In the genomic region with DNA sequence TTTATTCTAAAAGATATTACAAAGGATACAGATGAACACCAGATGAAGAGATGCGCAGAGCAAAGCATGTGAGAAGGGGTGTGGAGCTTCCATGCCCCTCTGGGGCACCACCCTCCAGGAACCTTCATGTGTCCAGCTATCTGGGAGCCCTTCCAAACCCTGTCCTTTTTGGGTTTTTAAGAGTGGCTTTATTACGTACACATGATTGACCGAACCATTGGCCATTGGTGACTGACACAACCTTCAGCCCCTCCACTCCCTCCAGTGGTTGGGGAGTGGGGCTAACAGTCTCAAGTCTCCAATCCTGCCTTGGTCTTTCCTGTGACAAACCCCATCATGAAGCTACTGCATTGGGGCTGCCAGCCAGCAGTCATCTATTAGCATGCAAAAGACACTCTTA, we compare ENCODE assay signal across 20 cellular contexts. TPM values are rescaled to one million over a fixed set of nuclear protein-coding genes. Genes with fewer than 3 reads are reported as not detected.
A peak's percentile ranks its signal among the peaks of the same experiment; 100 is the strongest.
DNase-seq lines count a peak whose midpoint lies in the region; ATAC-seq and TF ChIP-seq lines count a peak whose summit lies in the region.
"Had no signal": no experiment of that assay in that cellular context is flagged by ENCODE, and none has a peak within 500 bp of the region (broad histone marks: within the 10 kb centered on the region; RNA-seq: fewer than 3 reads in every experiment).

No MANE protein-coding gene starts in this region.

- 70% methylated on average over 3 of the region's 3 CpGs for WGBS in right lobe of liver (ENCODE audit: insufficient coverage, low coverage, low lambda C conversion rate, missing lambda C conversion rate)

- TF ChIP-seq CTCF in RWPE1 (conservative IDR thresholded peaks at IDR 0.05; ENCODE audit: low read depth) = no peak
- TF ChIP-seq CTCF in chondrocyte (IDR thresholded peaks at IDR 0.05) = peak; percentile 13
- TF ChIP-seq CTCF in right lobe of liver (IDR thresholded peaks at IDR 0.05) = no peak
- no peak for TF ChIP-seq CTCF in CD4-positive, alpha-beta T cell (IDR thresholded peaks at IDR 0.05)
- no peak for TF ChIP-seq CTCF in BE2C (IDR thresholded peaks at IDR 0.05; ENCODE audit: low read depth, low read length)

- no peak for ATAC-seq in right lobe of liver
- ATAC-seq in stimulated activated naive B cell treated with anti-CD40 and anti-IgM and Interleukin-4, amounts not matched to agents 10 μg/mL and 1 μg/mL and 100 μg/mL, for 72 hours (replicated peaks) = no peak
- ATAC-seq in CD4-positive, alpha-beta T cell (ENCODE audit: poor library complexity) = no peak
- ATAC-seq: CD8-positive, alpha-beta T cell; HCT116 had no signal

- H3K36me3 ChIP-seq in right lobe of liver (no peaks in the 10 kb centered on the region), BE2C (no peaks in the 10 kb centered on the region)
- H3K36me3 ChIP-seq: BLaER1 treated with 17β-estradiol and CSF1 and Interleukin-3, amounts not matched to agents 10 nM and 100 nM; MG63 had no signal

- H3K4me3 ChIP-seq in right lobe of liver (no peak overlapping the region), BE2C (ENCODE audit: low read depth, low read length) (no peak overlapping the region)
- H3K4me3 ChIP-seq: BLaER1 treated with 17β-estradiol and CSF1 and Interleukin-3, amounts not matched to agents 10 nM and 100 nM; MG63 had no signal

- no peak overlapping the region for H3K27ac Mint-ChIP-seq in chondrocyte (ENCODE audit: unreplicated experiment)
- no peak overlapping the region for H3K27ac Mint-ChIP-seq in stimulated activated naive B cell treated with anti-CD40 and anti-IgM and Interleukin-4, amounts not matched to agents 10 μg/mL and 1 μg/mL and 100 μg/mL, for 72 hours
- H3K27ac Mint-ChIP-seq in CD4-positive, alpha-beta T cell = no peak overlapping the region
- H3K27ac Mint-ChIP-seq: CD8-positive, alpha-beta T cell had no signal

- POLR2A ChIA-PET in RWPE1 (lab: Yijun Ruan, JAX; ENCODE audit: low non-redundant PET) = no interaction called here
- POLR2A ChIA-PET in CD4-positive, alpha-beta T cell (lab: Charles Lee) = no interaction called here

- peaks cover 0 to 46% (median 23%) of the 10 kb centered on the region in 4 donors for H3K4me1 ChIP-seq in right lobe of liver
- H3K4me1 ChIP-seq in BE2C = no peaks in the 10 kb centered on the region

- no peaks in the 10 kb centered on the region for H3K9me3 ChIP-seq in right lobe of liver
- H3K9me3 ChIP-seq in CD4-positive, alpha-beta T cell (ENCODE audit: control insufficient read depth, low read length) = no peaks in the 10 kb centered on the region
- no peaks in the 10 kb centered on the region for H3K9me3 ChIP-seq in BE2C
- H3K9me3 ChIP-seq: MG63 had no signal

- H3K4me1 Mint-ChIP-seq in chondrocyte (ENCODE audit: low read depth) = peaks cover 40% of the 10 kb centered on the region
- peaks cover 10 to 15% of the 10 kb centered on the region in 2 donors for H3K4me1 Mint-ChIP-seq in stimulated activated naive B cell treated with anti-CD40 and anti-IgM and Interleukin-4, amounts not matched to agents 10 μg/mL and 1 μg/mL and 100 μg/mL, for 72 hours
- peaks cover 17% of the 10 kb centered on the region for H3K4me1 Mint-ChIP-seq in CD4-positive, alpha-beta T cell (ENCODE audit: low read depth)

- no peaks in the 10 kb centered on the region for H3K27me3 ChIP-seq in right lobe of liver
- H3K27me3 ChIP-seq in CD4-positive, alpha-beta T cell (ENCODE audit: control insufficient read depth, insufficient read depth, low read length) = no peaks in the 10 kb centered on the region
- H3K27me3 ChIP-seq in BE2C = no peaks in the 10 kb centered on the region
- H3K27me3 ChIP-seq: BLaER1 treated with 17β-estradiol and CSF1 and Interleukin-3, amounts not matched to agents 10 nM and 100 nM; MG63 had no signal

- H3K4me3 Mint-ChIP-seq in chondrocyte (ENCODE audit: unreplicated experiment) = no peak overlapping the region
- H3K4me3 Mint-ChIP-seq in stimulated activated naive B cell treated with anti-CD40 and anti-IgM and Interleukin-4, amounts not matched to agents 10 μg/mL and 1 μg/mL and 100 μg/mL, for 72 hours = no peak overlapping the region
- H3K4me3 Mint-ChIP-seq in CD4-positive, alpha-beta T cell = no peak overlapping the region
- H3K4me3 Mint-ChIP-seq: CD8-positive, alpha-beta T cell had no signal

- H3K27ac ChIP-seq in RWPE1 (peak overlapping the region; percentile 73), right lobe of liver (peak overlapping the region; percentile 12 to 85 (median 60))
- H3K27ac ChIP-seq in CD4-positive, alpha-beta T cell (ENCODE audit: low read depth, low read length) = no peak overlapping the region
- H3K27ac ChIP-seq: BLaER1 treated with 17β-estradiol and CSF1 and Interleukin-3, amounts not matched to agents 10 nM and 100 nM had no signal

- H3K36me3 Mint-ChIP-seq in chondrocyte (ENCODE audit: low read depth) = no peaks in the 10 kb centered on the region
- H3K36me3 Mint-ChIP-seq in stimulated activated naive B cell treated with anti-CD40 and anti-IgM and Interleukin-4, amounts not matched to agents 10 μg/mL and 1 μg/mL and 100 μg/mL, for 72 hours = no peaks in the 10 kb centered on the region
- H3K36me3 Mint-ChIP-seq in CD4-positive, alpha-beta T cell (ENCODE audit: low read depth) = no peaks in the 10 kb centered on the region
- H3K36me3 Mint-ChIP-seq: CD8-positive, alpha-beta T cell had no signal

- intact Hi-C loops in right lobe of liver (cut with DNase I) = no loop called here
- intact Hi-C loops in CD4-positive, alpha-beta T cell (cut with DNase I, micrococcal nuclease) = no loop called here

- no peaks in the 10 kb centered on the region for H3K9me3 Mint-ChIP-seq in chondrocyte (ENCODE audit: low read depth)
- no peaks in the 10 kb centered on the region for H3K9me3 Mint-ChIP-seq in stimulated activated naive B cell treated with anti-CD40 and anti-IgM and Interleukin-4, amounts not matched to agents 10 μg/mL and 1 μg/mL and 100 μg/mL, for 72 hours
- H3K9me3 Mint-ChIP-seq in CD4-positive, alpha-beta T cell = no peaks in the 10 kb centered on the region
- H3K9me3 Mint-ChIP-seq: CD8-positive, alpha-beta T cell had no signal

- no peak for DNase-seq in RWPE1 (ENCODE audit: low spot score)
- DNase-seq in chondrocyte (ENCODE audit: low spot score) = no peak
- no peak for DNase-seq in right lobe of liver
- DNase-seq in stimulated activated naive B cell treated with anti-CD40 and anti-IgM and Interleukin-4, amounts not matched to agents 10 μg/mL and 1 μg/mL and 100 μg/mL, for 72 hours = no peak
- no peak for DNase-seq in AG08396 (ENCODE audit: low spot score)
- DNase-seq in CD4-positive, alpha-beta T cell = no peak
- no peak for DNase-seq in BE2C
- DNase-seq: CD8-positive, alpha-beta T cell; GF-D8; MG63; NCI-H1417; NCI-H1694 treated with DMSO at 0.1 percent for 48 hours; NCI-H446; NCI-H526; Right ventricle myocardium superior had no signal

- no peaks in the 10 kb centered on the region for H3K27me3 Mint-ChIP-seq in chondrocyte (ENCODE audit: low read depth)
- H3K27me3 Mint-ChIP-seq in stimulated activated naive B cell treated with anti-CD40 and anti-IgM and Interleukin-4, amounts not matched to agents 10 μg/mL and 1 μg/mL and 100 μg/mL, for 72 hours = no peaks in the 10 kb centered on the region
- H3K27me3 Mint-ChIP-seq in CD4-positive, alpha-beta T cell = no peaks in the 10 kb centered on the region

- CTCF ChIA-PET in RWPE1 (lab: Yijun Ruan, JAX) = interaction anchor here (0.6 kb wide), 2 partner anchors 132 to 220 kb away, joined by 4 read pairs; no protein-coding TSS in a partner anchor
- CTCF ChIA-PET in CD4-positive, alpha-beta T cell (lab: Charles Lee) = no interaction called here

- no peak for TF ChIP-seq POLR2A in right lobe of liver (IDR thresholded peaks at IDR 0.05)

RNA-seq across cellular contexts. Expression of a gene that starts 19.5 kb away (rescaled TPM):
- total RNA-seq in chondrocyte (not detected in 3 replicates), right lobe of liver (1 to 10 TPM in 2 of 6 experiments, under 1 TPM in 3, not detected in 1; 0.19 to 4.1 (median 0.49) TPM)
- total RNA-seq in CD4-positive, alpha-beta T cell = 1 to 10 TPM; 3.8 to 5.6 TPM
- polyA plus RNA-seq in BE2C (2012; ENCODE audit: insufficient read depth, insufficient read length, low read depth) = not detected
- total RNA-seq: OCI-LY7 had no signal

RNA-seq across cellular contexts. Expression of a gene that starts 32.8 kb away (rescaled TPM):
- total RNA-seq in chondrocyte (not detected in 3 replicates), right lobe of liver (not detected)
- total RNA-seq in CD4-positive, alpha-beta T cell = not detected
- polyA plus RNA-seq in BE2C (2012; ENCODE audit: insufficient read depth, insufficient read length, low read depth) = not detected
- total RNA-seq: CD8-positive, alpha-beta T cell; LHCN-M2; OCI-LY7; Right ventricle myocardium superior; SK-MEL-5 had no signal

RNA-seq across cellular contexts. Expression of a gene that starts 52.7 kb away (rescaled TPM):
- 3.4 to 6.1 TPM (median 5.1 TPM) in 3 replicates for total RNA-seq in chondrocyte
- total RNA-seq in right lobe of liver = 1 to 10 TPM in 2 of 6 experiments, under 1 TPM in 4; 0.20 to 1.4 (median 0.66) TPM
- under 1 TPM; 0.08 to 0.50 TPM for total RNA-seq in CD4-positive, alpha-beta T cell
- polyA plus RNA-seq in BE2C (2012; ENCODE audit: insufficient read depth, insufficient read length, low read depth) = 3.0 TPM
